28 cellular contexts compared by ENCODE assay signal in the genomic region with DNA sequence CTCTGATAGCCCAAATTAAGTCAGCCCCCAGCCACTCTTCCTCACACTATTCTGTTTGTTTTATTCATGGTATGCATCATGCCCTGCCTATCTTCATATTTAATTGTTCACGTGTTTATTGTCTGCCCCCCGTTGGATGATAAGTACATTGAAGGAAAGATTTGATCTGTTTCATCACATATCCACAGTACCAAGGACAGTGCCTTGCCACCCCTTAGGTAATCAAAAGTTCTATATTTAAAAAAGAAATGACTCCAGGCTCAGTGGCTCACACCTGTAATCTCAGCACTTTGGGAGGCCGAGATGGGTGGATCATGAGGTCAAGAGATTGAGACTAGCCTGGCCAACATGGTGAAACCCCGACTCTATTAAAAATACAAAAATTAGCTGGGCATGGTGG. TPM values are rescaled to one million over a fixed set of nuclear protein-coding genes. Genes with fewer than 3 reads are reported as not detected.
"Had no signal": no experiment of that assay in that cellular context is flagged by ENCODE, and none has a peak within 500 bp of the region (broad histone marks: within the 10 kb centered on the region; RNA-seq: fewer than 3 reads in every experiment).

No MANE protein-coding gene starts in this region.

- FAIRE-seq: astrocyte, bronchial epithelial cell, frontal cortex had no signal

- DNase-seq: activated B cell treated with CpG ODN at 0.5 μM for 24 hours; activated CD4-positive, alpha-beta T cell treated with anti-CD3 and anti-CD28 coated beads for 48 hours; activated CD4-positive, alpha-beta T cell treated with anti-CD3 and anti-CD28 coated beads, Interleukin-2, amount 50 U/mL, for 1 hour; activated CD4-positive, alpha-beta T cell treated with anti-CD3 and anti-CD28 coated beads, Interleukin-2, amount 50 U/mL, for 48 hours; activated CD8-positive, alpha-beta memory T cell treated with anti-CD3 and anti-CD28 coated beads for 24 hours; activated CD8-positive, alpha-beta T cell treated with anti-CD3 and anti-CD28 coated beads for 36 hours; activated effector memory CD4-positive, alpha-beta T cell treated with Interleukin-2 at 50 U/mL for 16 hours; activated gamma-delta T cell treated with Interleukin-2 at 50 U/mL for 16 hours; activated naive CD4-positive, alpha-beta T cell treated with anti-CD3 and anti-CD28 coated beads, Interleukin-2, amount 50 U/mL, for 16 hours; activated naive CD4-positive, alpha-beta T cell treated with Interleukin-2 at 50 U/mL for 16 hours; activated T-cell treated with anti-CD3 and anti-CD28 coated beads, Interleukin-2, amount 50 U/mL, for 4 hours; amniotic stem cell; anterior cingulate cortex; brain microvascular endothelial cell; dorsolateral prefrontal cortex; effector memory CD4-positive, alpha-beta T cell; endodermal cell; foreskin fibroblast; head of caudate nucleus; T1000; WERI-Rb-1 had no signal

- H3K27ac ChIP-seq: brain microvascular endothelial cell, coronary artery, dorsolateral prefrontal cortex, WERI-Rb-1 had no signal

- ATAC-seq: activated CD4-positive, CD25-positive, alpha-beta regulatory T cell treated with anti-CD3 and anti-CD28 coated beads, Interleukin-2, amount 50 U/mL, for 24 hours; activated CD8-positive, alpha-beta T cell treated with anti-CD3 and anti-CD28 coated beads for 36 hours; activated T-cell treated with anti-CD3 and anti-CD28 coated beads, Interleukin-2, amount 50 U/mL, for 4 hours; activated T-helper 17 cell treated with anti-CD3 and anti-CD28 coated beads, Interleukin-2, amount 50 U/mL, for 72 hours; esophagus mucosa had no signal

- H3K27me3 ChIP-seq: brain microvascular endothelial cell had no signal

- H3K36me3 ChIP-seq: brain microvascular endothelial cell, WERI-Rb-1 had no signal

- H3K4me3 ChIP-seq: coronary artery, dorsolateral prefrontal cortex had no signal

RNA-seq across cellular contexts. Expression of gene RIN2, which starts 10.2 kb away (rescaled TPM):
- total RNA-seq: activated CD8-positive, alpha-beta T cell treated with anti-CD3 and anti-CD28 coated beads for 36 hours; activated T-helper 17 cell treated with anti-CD3 and anti-CD28 coated beads, Interleukin-2, amount 50 U/mL, for 72 hours had no signal
